In the genomic region with DNA sequence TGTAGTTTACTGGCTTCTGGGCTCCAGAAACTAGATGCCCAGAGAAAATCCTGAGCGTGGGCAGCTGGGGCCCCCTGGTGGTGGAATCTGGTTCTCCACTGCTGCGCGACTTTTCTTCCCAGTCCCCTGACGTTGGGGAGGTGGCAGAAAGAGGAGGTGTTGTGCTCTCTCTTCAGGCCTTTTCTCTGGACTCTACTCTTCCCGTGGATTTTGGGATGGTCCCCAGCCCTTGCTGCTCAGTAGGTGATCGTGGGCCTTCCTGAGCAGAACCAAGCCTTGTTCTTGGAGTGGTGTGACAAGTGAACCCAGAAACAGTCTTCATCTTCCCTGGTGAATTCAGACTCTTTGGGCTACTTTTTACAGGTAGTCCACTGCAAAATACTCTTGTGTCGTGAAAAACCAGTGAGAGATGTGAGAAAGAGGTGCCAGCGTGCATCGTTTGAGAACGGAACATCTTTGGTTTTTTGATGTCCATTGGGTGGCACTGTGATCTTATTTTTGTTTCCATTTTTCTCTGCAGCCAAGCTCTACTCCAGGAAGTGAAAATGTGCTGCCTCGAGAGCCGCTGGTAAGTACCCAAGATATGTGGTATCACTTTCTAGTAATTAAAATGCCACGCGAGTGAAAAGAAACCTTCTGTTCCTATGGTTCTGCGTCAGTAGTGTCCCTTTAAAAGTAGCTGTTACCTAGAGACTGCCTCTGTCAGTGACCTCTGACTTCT, we compare ENCODE assay signal across 8 cellular contexts. TPM values are rescaled to one million over a fixed set of nuclear protein-coding genes. Genes with fewer than 3 reads are reported as not detected.
DNase-seq lines count a peak whose midpoint lies in the region; ATAC-seq and TF ChIP-seq lines count a peak whose summit lies in the region.

No MANE protein-coding gene starts in this region.

- no peaks in the 10 kb centered on the region for H3K36me3 Mint-ChIP-seq in T-helper 17 cell (ENCODE audit: low read depth)

- H3K36me3 ChIP-seq in hepatocyte (replicated peaks; ENCODE audit: insufficient read depth, low read depth) (no peaks in the 10 kb centered on the region), sigmoid colon (peaks cover 0 to 10% (median 1%) of the 10 kb centered on the region in 4 donors)

- no peak overlapping the region for H2AFZ ChIP-seq in hepatocyte

- no peaks in the 10 kb centered on the region for H3K27me3 Mint-ChIP-seq in T-helper 17 cell

- 25% methylated on average over 15 of the region's 15 CpGs for WGBS in hepatocyte (ENCODE audit: low lambda C conversion rate, missing lambda C conversion rate)
- 1 to 2% methylated on average over 15 of the region's 15 CpGs for whole genome bisulfite sequencing in sigmoid colon, 2 donors

- H4K20me1 ChIP-seq in hepatocyte (ENCODE audit: insufficient read depth, poor library complexity, severe bottlenecking) = peaks cover 39% of the 10 kb centered on the region

- H3K27ac ChIP-seq in hepatocyte = peak overlapping the region; percentile 59
- peak overlapping the region; percentile 1 to 60 (median 55) for H3K27ac ChIP-seq in sigmoid colon

- peak overlapping the region; percentile 91 for H3K4me3 Mint-ChIP-seq in T-helper 17 cell

- H3K4me1 Mint-ChIP-seq in T-helper 17 cell = peaks cover 32% of the 10 kb centered on the region

- ATAC-seq in HG02759 (IDR thresholded peaks at IDR 0.05; ENCODE audit: unreplicated experiment) (peak; percentile 71), T-helper 17 cell (peak; percentile 87)

- H3K9me3 ChIP-seq in T-helper 17 cell (ENCODE audit: control insufficient read depth, low read length, poor library complexity, severe bottlenecking) = no peaks in the 10 kb centered on the region
- H3K9me3 ChIP-seq in hepatocyte (ENCODE audit: low read depth) = no peaks in the 10 kb centered on the region
- H3K9me3 ChIP-seq in sigmoid colon = no peaks in the 10 kb centered on the region

- peak overlapping the region; percentile 71 for H3K4me2 ChIP-seq in hepatocyte

- H3K4me3 ChIP-seq in GM12875 (ENCODE audit: low read depth, low read length) (no peak overlapping the region), hepatocyte (no peak overlapping the region), sigmoid colon (peak overlapping the region in 2 of 4 donors; percentile 24 to 27)

- intact Hi-C loops in sigmoid colon (cut with DNase I) = loop anchor here (5.0 kb wide), 1 partner anchor 63 kb away; the partner anchor contains the start of gene CENPS

- peaks cover 92% of the 10 kb centered on the region for H3K79me2 ChIP-seq in hepatocyte

- peak in 2 of 4 donors; percentile 45 to 84 for TF ChIP-seq EP300 in sigmoid colon (IDR thresholded peaks at IDR 0.05)

- peak overlapping the region; percentile 84 for H3K27ac Mint-ChIP-seq in T-helper 17 cell

- no peaks in the 10 kb centered on the region for H3K27me3 ChIP-seq in hepatocyte
- H3K27me3 ChIP-seq in sigmoid colon = no peaks in the 10 kb centered on the region

- no peaks in the 10 kb centered on the region for H3K9me2 ChIP-seq in hepatocyte (replicated peaks; ENCODE audit: insufficient read depth)

- TF ChIP-seq POLR2A in sigmoid colon (IDR thresholded peaks at IDR 0.05) = no peak

- peaks cover 5% of the 10 kb centered on the region for H3K4me1 ChIP-seq in hepatocyte (ENCODE audit: insufficient read depth)
- H3K4me1 ChIP-seq in sigmoid colon = peaks cover 0 to 15% (median 14%) of the 10 kb centered on the region in 4 donors

- DNase-seq in NCI-H1417 (lab: John Stamatoyannopoulos, UW) (peak; percentile 58 to 84 (median 82)), T-helper 17 cell (peak; percentile 57 to 80 (median 58)), anterior cingulate cortex (lab: John Stamatoyannopoulos, UW) (peak in 56 of 58 donors; percentile 17 to 89 (median 58)), hepatocyte (ENCODE audit: low spot score) (peak; percentile 81), sigmoid colon (peak; percentile 79), NCI-H2107 treated with DMSO at 0.1 percent for 48 hours (lab: John Stamatoyannopoulos, UW; ENCODE audit: unreplicated experiment) (no peak)

- TF ChIP-seq CTCF in GM12875 (IDR thresholded peaks at IDR 0.05; ENCODE audit: borderline replicate concordance, insufficient read depth, low read depth, low read length) (peak; percentile 92), hepatocyte (IDR thresholded peaks at IDR 0.05; ENCODE audit: poor library complexity) (peak; percentile 83), sigmoid colon (IDR thresholded peaks at IDR 0.05) (peak; percentile 68 to 93 (median 89))

RNA-seq across cellular contexts. Expression of gene PEX14, which starts 20.2 kb away (rescaled TPM):
- 10 to 100 TPM; 16.0 TPM for total RNA-seq in T-helper 17 cell
- total RNA-seq in hepatocyte = 8.4 and 10.0 TPM in 2 replicates
- polyA plus RNA-seq in hepatocyte = 20.9 and 22.9 TPM in 2 replicates
- 10 to 100 TPM; 11.2 to 19.1 (median 16.1) TPM for total RNA-seq in sigmoid colon
- 10 to 100 TPM in 2 of 3 donors, 1 to 10 TPM in 1; 8.3 to 23.3 (median 10.8) TPM for polyA plus RNA-seq in sigmoid colon

RNA-seq across cellular contexts. Expression of gene DFFA, which starts 22.6 kb away (rescaled TPM):
- total RNA-seq in T-helper 17 cell = 10 to 100 TPM; 14.6 to 15.1 TPM
- total RNA-seq in hepatocyte = 22.1 and 24.1 TPM in 2 replicates
- 30.0 and 33.9 TPM in 2 replicates for polyA plus RNA-seq in hepatocyte
- total RNA-seq in sigmoid colon = 10 to 100 TPM; 16.4 to 22.4 (median 20.3) TPM
- polyA plus RNA-seq in sigmoid colon = 10 to 100 TPM in 2 of 3 donors, 1 to 10 TPM in 1; 9.6 to 24.6 (median 12.9) TPM

RNA-seq across cellular contexts. Expression of gene CORT, which starts 45.1 kb away (rescaled TPM):
- total RNA-seq in T-helper 17 cell (under 1 TPM; 0.42 to 0.52 TPM), hepatocyte (0.13 TPM in 1 of 2 replicates, not detected in the other), sigmoid colon (1 to 10 TPM in 2 of 4 donors, under 1 TPM in 1, not detected in 1; 0.71 to 1.4 (median 1.1) TPM)
- polyA plus RNA-seq in hepatocyte (0.19 and 0.27 TPM in 2 replicates), sigmoid colon (1 to 10 TPM in 1 of 3 donors, under 1 TPM in 2; 0.42 to 1.2 (median 0.69) TPM)
